ENCODE assay signal across 8 cellular contexts in the genomic region with DNA sequence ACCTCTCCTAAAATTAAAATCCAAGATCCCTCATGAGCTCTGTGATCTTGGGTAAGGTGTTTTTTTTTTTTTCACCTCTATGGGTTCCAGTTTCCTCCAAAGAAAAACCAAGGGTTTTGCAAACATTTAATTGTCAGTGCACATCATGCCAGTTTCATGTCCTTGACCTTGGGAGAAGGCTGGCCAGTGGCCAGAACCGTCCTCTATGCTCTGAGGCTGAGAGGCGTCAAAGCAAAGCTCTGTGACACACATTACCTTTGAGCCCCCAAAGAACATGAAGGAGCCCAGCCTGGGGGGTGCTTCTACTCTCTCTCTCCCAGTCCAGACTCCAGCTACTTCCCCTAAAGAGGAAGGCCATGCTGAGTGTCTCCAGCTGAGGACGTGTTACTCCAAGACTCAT.
"Had no signal": no experiment of that assay in that cellular context is flagged by ENCODE, and none has a peak within 500 bp of the region (broad histone marks: within the 10 kb centered on the region; RNA-seq: fewer than 3 reads in every experiment).

No MANE protein-coding gene starts in this region.

- H3K9me3 ChIP-seq: HAP-1 had no signal

- H3K4me1 ChIP-seq: HAP-1 had no signal

- H3K9ac ChIP-seq: GM23248 had no signal

- H2AFZ ChIP-seq: GM23248 had no signal

- H3K4me3 Mint-ChIP-seq: HFFc6 had no signal

- H3K36me3 ChIP-seq: HAP-1 had no signal

- H3K27ac ChIP-seq: GM23248, HL-60 had no signal

- H3K4me3 ChIP-seq: GM23248, HAP-1 had no signal

- DNase-seq: GM23248, GOT3, H7, HFFc6, IMR-90 had no signal

- H3K27ac Mint-ChIP-seq: HFFc6 had no signal

- ATAC-seq: HCT116 had no signal
